Comparison of ENCODE assay signal across 23 cellular contexts in genomic region chr5:31833005-31833404, GRCh38.
DNase-seq lines count a peak whose midpoint lies in the region; ATAC-seq lines count a peak whose summit lies in the region.
"Had no signal": no experiment of that assay in that cellular context is flagged by ENCODE, and none has a peak within 500 bp of the region (broad histone marks: within the 10 kb centered on the region; RNA-seq: fewer than 3 reads in every experiment).

No MANE protein-coding gene starts in this region.

- CTCF ChIA-PET in activated CD8-positive, alpha-beta memory T cell treated with anti-CD3 and anti-CD28 coated beads, Interleukin-2, amount 10 ng/mL, durations not matched to agents 7 days and 5 days (lab: Charles Lee) = no interaction called here

- peaks cover 4% of the 10 kb centered on the region for H3K9me3 ChIP-seq in MG63
- H3K9me3 ChIP-seq: SJSA1 had no signal

- no peak overlapping the region for H3K4me3 ChIP-seq in MG63
- H3K4me3 ChIP-seq: SJSA1 had no signal

- H3K27ac Mint-ChIP-seq in activated CD8-positive, alpha-beta memory T cell treated with anti-CD3 and anti-CD28 coated beads, Interleukin-2, amount 10 ng/mL, durations not matched to agents 7 days and 5 days = no peak overlapping the region
- H3K27ac Mint-ChIP-seq: CD8-positive, alpha-beta T cell; IgD-negative memory B cell had no signal

- no peaks in the 10 kb centered on the region for H3K27me3 ChIP-seq in MG63
- H3K27me3 ChIP-seq: SJSA1 had no signal

- no peaks in the 10 kb centered on the region for H3K36me3 Mint-ChIP-seq in activated CD8-positive, alpha-beta memory T cell treated with anti-CD3 and anti-CD28 coated beads, Interleukin-2, amount 10 ng/mL, durations not matched to agents 7 days and 5 days
- H3K36me3 Mint-ChIP-seq: CD8-positive, alpha-beta T cell; IgD-negative memory B cell had no signal

- no peaks in the 10 kb centered on the region for H3K27me3 Mint-ChIP-seq in activated CD8-positive, alpha-beta memory T cell treated with anti-CD3 and anti-CD28 coated beads, Interleukin-2, amount 10 ng/mL, durations not matched to agents 7 days and 5 days

- H3K4me3 Mint-ChIP-seq in activated CD8-positive, alpha-beta memory T cell treated with anti-CD3 and anti-CD28 coated beads, Interleukin-2, amount 10 ng/mL, durations not matched to agents 7 days and 5 days = no peak overlapping the region
- H3K4me3 Mint-ChIP-seq: CD8-positive, alpha-beta T cell; IgD-negative memory B cell had no signal

- no peak for ATAC-seq in activated CD8-positive, alpha-beta memory T cell treated with anti-CD3 and anti-CD28 coated beads, Interleukin-2, amount 10 ng/mL, durations not matched to agents 7 days and 5 days
- ATAC-seq: CD8-positive, alpha-beta T cell; Panc1; Right ventricle myocardium inferior had no signal

- no peaks in the 10 kb centered on the region for H3K4me1 Mint-ChIP-seq in activated CD8-positive, alpha-beta memory T cell treated with anti-CD3 and anti-CD28 coated beads, Interleukin-2, amount 10 ng/mL, durations not matched to agents 7 days and 5 days
- H3K4me1 Mint-ChIP-seq: IgD-negative memory B cell had no signal

- no peaks in the 10 kb centered on the region for H3K36me3 ChIP-seq in MG63
- H3K36me3 ChIP-seq: SJSA1 had no signal

- H3K9me3 Mint-ChIP-seq in activated CD8-positive, alpha-beta memory T cell treated with anti-CD3 and anti-CD28 coated beads, Interleukin-2, amount 10 ng/mL, durations not matched to agents 7 days and 5 days (ENCODE audit: low read depth) = peaks cover 2% of the 10 kb centered on the region

- peak; percentile 25 for DNase-seq in A172 (ENCODE audit: low spot score)
- DNase-seq in MG63 = peak; percentile 11
- DNase-seq in astrocyte of the hippocampus (ENCODE audit: low read depth, low spot score) = peak; percentile 36
- peak; percentile 42 for DNase-seq in kidney tubule cell (ENCODE audit: low spot score)
- DNase-seq in activated CD8-positive, alpha-beta memory T cell treated with anti-CD3 and anti-CD28 coated beads, Interleukin-2, amount 10 ng/mL, durations not matched to agents 7 days and 5 days = no peak
- DNase-seq in NCI-H2171 (lab: John Stamatoyannopoulos, UW) = no peak
- DNase-seq in EL = no peak
- no peak for DNase-seq in SK-N-DZ (ENCODE audit: low spot score)
- DNase-seq: 8988T; AML-193; C1 segment of cervical spinal cord; CD8-positive, alpha-beta T cell; DND-41; NCI-H1417 treated with DMSO at 0.1 percent for 48 hours; NCI-H187; NCI-H345; NCI-H524; NCI-H774; NK-92 treated with Interleukin-12 subunit alpha and Interleukin-12 subunit beta, amount 100 ng/mL, for 24 hours had no signal

Comparison
In these comparisons a context has a peak if more than half of its experiments do, and no peak if none do; other contexts are left out.
1. DNase-seq: peak in A172 (single experiment), MG63 (single experiment), astrocyte of the hippocampus (single experiment) and kidney tubule cell (single experiment); none in activated CD8-positive, alpha-beta memory T cell treated with anti-CD3 and anti-CD28 coated beads, Interleukin-2, amount 10 ng/mL, durations not matched to agents 7 days and 5 days (single experiment), NCI-H2171 (single experiment), EL (single experiment) and SK-N-DZ (single experiment).